Comparison of ENCODE assay signal across 8 cellular contexts in the genomic region with DNA sequence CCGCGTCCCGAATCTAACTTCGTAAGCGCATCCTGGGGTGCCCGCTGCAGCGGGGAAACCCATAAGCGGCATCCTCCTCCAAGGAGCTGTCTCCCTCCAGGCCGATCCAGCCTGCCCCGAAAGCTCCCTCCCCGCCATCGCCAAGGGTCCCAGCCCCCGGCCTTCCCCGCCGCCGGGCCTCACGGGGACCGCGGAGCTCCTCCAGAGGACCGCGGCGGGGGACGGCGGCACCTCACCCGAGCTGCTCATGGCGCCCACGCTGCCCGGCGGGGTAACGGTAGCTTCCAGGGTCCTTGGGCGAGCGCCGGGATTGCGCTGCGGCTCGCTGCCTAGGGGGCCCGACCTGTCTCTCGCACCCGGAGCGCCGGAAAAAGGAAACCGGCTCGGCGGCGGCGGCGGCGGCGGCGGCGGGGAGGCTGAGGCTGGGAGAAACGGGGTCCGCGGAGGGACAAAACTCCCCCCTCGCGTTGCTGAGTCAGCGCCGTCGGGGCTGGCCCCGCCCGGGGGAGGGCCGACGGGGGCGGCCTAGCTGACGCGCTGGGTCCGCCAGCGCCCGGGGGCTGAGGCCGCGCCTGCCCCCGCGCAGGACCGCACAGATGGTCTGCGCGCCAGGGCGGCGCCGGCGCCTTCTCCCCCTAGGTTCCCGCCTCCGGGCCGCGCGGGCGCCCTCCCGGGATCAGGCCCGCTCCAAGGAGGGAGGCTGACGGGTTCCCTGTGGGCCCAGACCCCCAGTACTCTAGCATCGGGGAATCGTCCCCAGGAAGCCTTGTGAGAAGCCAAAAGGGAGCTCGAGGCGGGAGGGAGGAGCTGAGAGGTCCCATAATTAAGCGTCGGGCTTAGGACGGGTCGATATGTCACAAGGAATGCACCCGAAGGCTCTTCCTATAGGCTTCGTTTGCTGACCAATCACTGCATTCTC. TPM values are rescaled to one million over a fixed set of nuclear protein-coding genes. Genes with fewer than 3 reads are reported as not detected.
DNase-seq lines count a peak whose midpoint lies in the region; ATAC-seq and TF ChIP-seq lines count a peak whose summit lies in the region.

A gene with protein sequence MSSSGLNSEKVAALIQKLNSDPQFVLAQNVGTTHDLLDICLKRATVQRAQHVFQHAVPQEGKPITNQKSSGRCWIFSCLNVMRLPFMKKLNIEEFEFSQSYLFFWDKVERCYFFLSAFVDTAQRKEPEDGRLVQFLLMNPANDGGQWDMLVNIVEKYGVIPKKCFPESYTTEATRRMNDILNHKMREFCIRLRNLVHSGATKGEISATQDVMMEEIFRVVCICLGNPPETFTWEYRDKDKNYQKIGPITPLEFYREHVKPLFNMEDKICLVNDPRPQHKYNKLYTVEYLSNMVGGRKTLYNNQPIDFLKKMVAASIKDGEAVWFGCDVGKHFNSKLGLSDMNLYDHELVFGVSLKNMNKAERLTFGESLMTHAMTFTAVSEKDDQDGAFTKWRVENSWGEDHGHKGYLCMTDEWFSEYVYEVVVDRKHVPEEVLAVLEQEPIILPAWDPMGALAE (minus strand): TSS at position 374 of the 919 bp plus-strand sequence. CDS start 125 bp downstream, at position 249.

- no peaks in the 10 kb centered on the region for H3K9me3 Mint-ChIP-seq in neural crest cell

- H3K27me3 Mint-ChIP-seq in neural crest cell (ENCODE audit: low read depth), result peaks cover 4% of the 10 kb centered on the region

- TF ChIP-seq POLR2A in stomach (IDR thresholded peaks at IDR 0.05), result no peak

- peak within 1 kb of the TSS; percentile 53 for H3K27ac Mint-ChIP-seq in neural crest cell (ENCODE audit: unreplicated experiment)

- H3K4me1 ChIP-seq in RWPE2 (ENCODE audit: insufficient read depth, poor library complexity, severe bottlenecking) (peaks cover 8% of the 10 kb centered on the region), stomach (peaks cover 8 to 22% (median 12%) of the 10 kb centered on the region in 4 donors)

- H3K27ac ChIP-seq in RWPE2 (ENCODE audit: poor library complexity, severe bottlenecking), result peak within 1 kb of the TSS; percentile 37
- H3K27ac ChIP-seq in stomach, result peak within 1 kb of the TSS; percentile 33 to 87 (median 83)

- peaks cover 14% of the 10 kb centered on the region for H3K4me1 Mint-ChIP-seq in neural crest cell

- H3K4me3 ChIP-seq in RWPE2 (ENCODE audit: severe bottlenecking) (peak within 1 kb of the TSS; percentile 73), foreskin fibroblast (ENCODE audit: low read depth in 1 of 2, low read length in 2 of 2) (peak within 1 kb of the TSS; percentile 81 to 99), stomach (peak within 1 kb of the TSS; percentile 87 to 100 (median 94))

- H3K4me3 Mint-ChIP-seq in neural crest cell, result peak within 1 kb of the TSS; percentile 93

- DNase-seq in COR-L47 (lab: John Stamatoyannopoulos, UW) (peak; percentile 69), HUDEP-2 (lab: John Stamatoyannopoulos, UW; ENCODE audit: unreplicated experiment in 76 of 76) (peak in 65 of 76 experiments; percentile 7 to 82 (median 54)), RWPE2 (ENCODE audit: low spot score) (peak; percentile 69), activated gamma-delta T cell (lab: John Stamatoyannopoulos, UW) (peak; percentile 71), foreskin fibroblast (peak; percentile 86 to 95), neural crest cell (ENCODE audit: low read depth, low spot score) (peak; percentile 64), stomach (peak; percentile 76)

- intact Hi-C loops in stomach (cut with DNase I; ENCODE audit: low total_unique reads), result no loop called here

- WGBS in stomach, 5 donors, result 0 to 2% (median 1%) methylated on average over 26 to 99 of the region's 99 CpGs

- H3K9me3 ChIP-seq in RWPE2 (ENCODE audit: severe bottlenecking), result no peaks in the 10 kb centered on the region
- H3K9me3 ChIP-seq in stomach, result no peaks in the 10 kb centered on the region

- H3K27me3 ChIP-seq in RWPE2 (ENCODE audit: insufficient read depth, poor library complexity, severe bottlenecking) (no peaks in the 10 kb centered on the region), stomach (no peaks in the 10 kb centered on the region)

- TF ChIP-seq EP300 in stomach (IDR thresholded peaks at IDR 0.05), result no peak

- no peak for TF ChIP-seq CTCF in RWPE2 (IDR thresholded peaks at IDR 0.05; ENCODE audit: poor library complexity, severe bottlenecking)
- no peak for TF ChIP-seq CTCF in foreskin fibroblast (IDR thresholded peaks at IDR 0.05; ENCODE audit: low read depth, low read length)
- TF ChIP-seq CTCF in neural crest cell (conservative IDR thresholded peaks at IDR 0.05), result no peak
- TF ChIP-seq CTCF in stomach (IDR thresholded peaks at IDR 0.05), result no peak

- H3K36me3 ChIP-seq in RWPE2 (ENCODE audit: low read depth) (peaks cover 37% of the 10 kb centered on the region), stomach (peaks cover 10 to 25% (median 18%) of the 10 kb centered on the region in 4 donors)

- ATAC-seq in GM19463 (IDR thresholded peaks at IDR 0.05; ENCODE audit: unreplicated experiment), result peak; percentile 77
- ATAC-seq in RWPE2 (ENCODE audit: low read depth), result peak; percentile 80

- peaks cover 2% of the 10 kb centered on the region for H3K36me3 Mint-ChIP-seq in neural crest cell (ENCODE audit: low read depth)

RNA-seq across cellular contexts. Expression of the gene that starts here (rescaled TPM):
- total RNA-seq in neural crest cell, result 85.9 and 87.1 TPM in 2 replicates
- total RNA-seq in stomach, result 10 to 100 TPM in 3 of 5 donors, 1 to 10 TPM in 1, not detected in 1; 5.4 to 32.4 (median 28.4) TPM
- polyA plus RNA-seq in stomach, result 10 to 100 TPM; 12.8 to 14.7 (median 14.4) TPM

Comparison
In these comparisons a context has a peak if more than half of its experiments do, and no peak if none do; other contexts are left out.
1. Peak in every context shown above with its lines: DNase-seq, ATAC-seq, H3K4me3 ChIP-seq and H3K27ac ChIP-seq.